Comparison of ENCODE assay signal across 7 cellular contexts in the genomic region with DNA sequence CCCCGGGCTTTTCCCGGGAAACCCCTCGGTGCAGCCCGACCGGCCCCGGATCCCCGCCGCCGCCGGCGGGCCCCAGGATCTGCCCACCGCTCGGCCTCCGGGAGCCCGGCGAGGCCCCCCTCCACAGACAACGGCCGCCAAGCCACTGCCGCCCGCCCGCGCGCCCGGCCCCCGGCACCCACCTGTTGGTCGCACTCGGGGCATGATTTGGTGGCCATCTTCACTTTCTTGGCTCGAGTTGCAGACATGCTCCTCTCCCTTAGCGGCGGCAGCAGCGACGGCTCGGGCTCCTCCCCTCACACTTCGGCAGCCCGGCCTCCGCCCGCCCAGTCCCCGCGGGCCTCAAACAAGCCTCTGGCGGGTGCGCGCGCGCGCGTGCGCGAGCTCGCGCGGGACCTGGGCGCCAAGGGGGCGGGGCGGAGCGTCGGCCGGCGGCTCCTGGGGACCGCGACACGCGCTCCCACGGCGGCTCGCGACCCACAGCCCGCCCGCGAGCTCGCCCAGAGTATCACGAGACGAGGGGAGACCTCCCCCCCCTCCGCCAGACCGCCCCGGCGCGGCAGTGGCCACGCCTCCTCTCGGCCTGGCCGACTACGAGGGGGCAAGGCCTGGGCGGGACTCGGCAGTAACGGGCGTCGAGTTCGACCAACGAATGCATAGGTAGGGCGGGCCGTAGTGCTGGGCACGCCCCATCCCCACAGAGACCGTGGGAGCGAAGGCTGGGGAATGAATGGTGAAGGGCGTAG. TPM values are rescaled to one million over a fixed set of nuclear protein-coding genes. Genes with fewer than 3 reads are reported as not detected.
DNase-seq lines count a peak whose midpoint lies in the region; ATAC-seq lines count a peak whose summit lies in the region.

A gene with protein sequence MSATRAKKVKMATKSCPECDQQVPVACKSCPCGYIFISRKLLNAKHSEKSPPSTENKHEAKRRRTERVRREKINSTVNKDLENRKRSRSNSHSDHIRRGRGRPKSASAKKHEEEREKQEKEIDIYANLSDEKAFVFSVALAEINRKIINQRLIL (minus strand): TSS at position 279 of the 746 bp plus-strand sequence. CDS start 31 bp downstream, at position 248.

- DNase-seq in NCI-H187 treated with DMSO at 0.1 percent for 48 hours (lab: John Stamatoyannopoulos, UW) (peak; percentile 28), anterior cingulate cortex (lab: John Stamatoyannopoulos, UW) (peak; percentile 43 to 97 (median 92)), hepatic stellate cell (ENCODE audit: low spot score) (peak; percentile 97), renal cortical epithelial cell (ENCODE audit: low read depth) (peak; percentile 79)

- ATAC-seq in GM18499 (IDR thresholded peaks at IDR 0.05; ENCODE audit: insufficient read depth, unreplicated experiment), result peak; percentile 92
- peak; percentile 93 for ATAC-seq in HG02943 (IDR thresholded peaks at IDR 0.05; ENCODE audit: low read depth, unreplicated experiment)

- intact Hi-C loops in T-helper 2 cell treated with Interferon-gamma antibody and Interleukin-4, amounts not matched to agents 100 ng/mL and 5 ng/mL, for 36 hours (cut with micrococcal nuclease), result loop anchor here (1.0 to 10.0 kb wide), 7 partner anchors 41 to 1782 kb away; partner anchors contain the start of genes DNAJA2, GPT2, ORC6 and SHCBP1

RNA-seq across cellular contexts. Expression of the gene that starts here (rescaled TPM):
- 17.8 and 19.3 TPM in 2 replicates for total RNA-seq in T-helper 2 cell treated with Interferon-gamma antibody and Interleukin-4, amounts not matched to agents 100 ng/mL and 5 ng/mL, for 36 hours
- total RNA-seq in renal cortical epithelial cell, result 13.5 and 14.2 TPM in 2 replicates

Comparison
In these comparisons a context has a peak if more than half of its experiments do, and no peak if none do; other contexts are left out.
1. Peak in every context shown above with its lines: DNase-seq and ATAC-seq.
2. DNase-seq: peak in every context shown above with its lines; median percentile 97 in hepatic stellate cell; 92 in anterior cingulate cortex; 79 in renal cortical epithelial cell; 28 in NCI-H187 treated with DMSO at 0.1 percent for 48 hours.